In the genomic region with DNA sequence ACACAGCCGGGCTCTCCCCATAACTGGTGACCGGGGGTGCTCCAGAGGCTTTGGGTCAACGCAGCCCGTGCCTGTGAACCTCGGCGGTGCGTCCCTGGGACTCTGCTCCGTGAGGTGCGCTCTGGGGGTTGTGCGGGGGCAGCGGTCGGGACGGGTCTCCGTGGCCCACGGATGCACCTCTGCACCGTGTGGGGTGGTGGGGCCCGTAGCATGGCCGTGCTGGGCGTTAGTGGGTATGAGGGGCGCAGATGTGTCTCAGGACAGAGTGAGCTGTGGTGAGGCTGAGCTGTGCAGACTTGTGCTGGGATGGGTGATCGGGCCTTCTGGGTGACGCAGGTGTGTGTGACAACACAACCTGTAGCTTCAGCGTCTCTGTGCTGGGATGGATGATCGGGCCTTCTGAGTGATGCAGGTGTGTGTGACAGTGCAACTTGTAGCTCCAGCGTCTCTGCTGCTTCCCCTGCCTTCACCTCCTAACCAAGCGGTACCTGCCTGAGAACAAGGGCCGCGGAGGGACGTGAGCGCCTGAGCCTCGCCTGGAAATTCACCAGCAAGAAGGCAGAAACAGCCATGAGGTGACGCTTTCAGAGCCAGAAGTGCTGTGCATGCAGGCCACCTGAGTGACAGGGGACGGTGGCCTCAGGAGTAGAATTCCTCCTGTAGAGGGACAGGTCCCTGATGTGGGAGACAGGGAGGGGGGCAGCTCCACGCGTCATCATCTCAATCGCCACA, we compare ENCODE assay signal across 8 cellular contexts. TPM values are rescaled to one million over a fixed set of nuclear protein-coding genes. Genes with fewer than 3 reads are reported as not detected.
DNase-seq lines count a peak whose midpoint lies in the region; ATAC-seq and TF ChIP-seq lines count a peak whose summit lies in the region.

No MANE protein-coding gene starts in this region.

- H3K36me3 Mint-ChIP-seq in activated T-cell treated with anti-CD3 and anti-CD28 coated beads, Interleukin-2, amount 50 U/mL, for 4 hours (ENCODE audit: insufficient read depth), result peaks cover 24% of the 10 kb centered on the region

- no peaks in the 10 kb centered on the region for H3K27me3 Mint-ChIP-seq in activated T-cell treated with anti-CD3 and anti-CD28 coated beads, Interleukin-2, amount 50 U/mL, for 4 hours (ENCODE audit: low read depth)

- peak overlapping the region; percentile 75 for H2AFZ ChIP-seq in neuron (ENCODE audit: low read depth, low read length)

- peak; percentile 4 to 5 for ATAC-seq in activated T-cell treated with anti-CD3 and anti-CD28 coated beads, Interleukin-2, amount 50 U/mL, for 4 hours
- ATAC-seq in RWPE2 (ENCODE audit: low read depth) (peak; percentile 19; the same call in 2 of the 3 replicates), GM19023 (IDR thresholded peaks at IDR 0.05; ENCODE audit: unreplicated experiment) (no peak)

- H3K4me1 ChIP-seq in RWPE2 (ENCODE audit: insufficient read depth, poor library complexity, severe bottlenecking), result peaks cover 5% of the 10 kb centered on the region
- peaks cover 0 to 3% of the 10 kb centered on the region in 2 donors for H3K4me1 ChIP-seq in esophagus (ENCODE audit: control insufficient read depth in 2 of 2, insufficient read depth in 2 of 2, low read length in 1 of 2)
- no peaks in the 10 kb centered on the region for H3K4me1 ChIP-seq in neuron (ENCODE audit: insufficient read depth, low read length)

- peaks cover 3% of the 10 kb centered on the region for H3K9me3 Mint-ChIP-seq in activated T-cell treated with anti-CD3 and anti-CD28 coated beads, Interleukin-2, amount 50 U/mL, for 4 hours

- H3K9me3 ChIP-seq in RWPE2 (ENCODE audit: severe bottlenecking), result no peaks in the 10 kb centered on the region
- peaks cover 0 to 5% of the 10 kb centered on the region in 2 donors for H3K9me3 ChIP-seq in esophagus (ENCODE audit: control insufficient read depth in 2 of 2, insufficient read depth in 1 of 2, low read depth in 1 of 2, low read length in 1 of 2)
- H3K9me3 ChIP-seq in neuron (ENCODE audit: low read length), result no peaks in the 10 kb centered on the region

- H3K4me3 Mint-ChIP-seq in activated T-cell treated with anti-CD3 and anti-CD28 coated beads, Interleukin-2, amount 50 U/mL, for 4 hours, result peak overlapping the region; percentile 96

- TF ChIP-seq CTCF in RWPE2 (IDR thresholded peaks at IDR 0.05; ENCODE audit: poor library complexity, severe bottlenecking), result no peak

- no peaks in the 10 kb centered on the region for H3K27me3 ChIP-seq in RWPE2 (ENCODE audit: insufficient read depth, poor library complexity, severe bottlenecking)
- H3K27me3 ChIP-seq in esophagus (ENCODE audit: control insufficient read depth in 1 of 2, insufficient read depth in 2 of 2, low read length in 2 of 2), result no peaks in the 10 kb centered on the region
- no peaks in the 10 kb centered on the region for H3K27me3 ChIP-seq in neuron (ENCODE audit: insufficient read depth, low read length)

- H3K4me3 ChIP-seq in RWPE2 (ENCODE audit: severe bottlenecking), result peak overlapping the region; percentile 55
- peak overlapping the region; percentile 54 to 83 for H3K4me3 ChIP-seq in esophagus (ENCODE audit: low read depth in 1 of 2, low read length in 2 of 2)
- H3K4me3 ChIP-seq in neuron (ENCODE audit: low read length), result peak overlapping the region; percentile 59

- no peak for DNase-seq in activated T-cell treated with anti-CD3 and anti-CD28 coated beads, Interleukin-2, amount 50 U/mL, for 4 hours
- DNase-seq in activated T-cell treated with anti-CD3 and anti-CD28 coated beads, Interleukin-2, amount 50 U/mL, for 1 hour, result no peak
- no peak for DNase-seq in RWPE2 (ENCODE audit: low spot score)
- DNase-seq in EL, result no peak
- DNase-seq in dermis blood vessel endothelial cell, result no peak

- peak overlapping the region; percentile 24 for H3K27ac ChIP-seq in RWPE2 (ENCODE audit: poor library complexity, severe bottlenecking)
- peak overlapping the region; percentile 70 to 81 for H3K27ac ChIP-seq in esophagus (ENCODE audit: low read depth in 2 of 2, low read length in 1 of 2)

- peaks cover 30% of the 10 kb centered on the region for H3K36me3 ChIP-seq in RWPE2 (ENCODE audit: low read depth)
- no peaks in the 10 kb centered on the region for H3K36me3 ChIP-seq in esophagus (ENCODE audit: control insufficient read depth in 2 of 2, insufficient read depth in 2 of 2, low read length in 1 of 2)
- H3K36me3 ChIP-seq in neuron (ENCODE audit: insufficient read depth, low read length), result peaks cover 10% of the 10 kb centered on the region

- H3K4me1 Mint-ChIP-seq in activated T-cell treated with anti-CD3 and anti-CD28 coated beads, Interleukin-2, amount 50 U/mL, for 4 hours (ENCODE audit: low read depth), result peaks cover 31% of the 10 kb centered on the region

- WGBS in esophagus, 2 donors, result 50 to 62% methylated on average over 36 of the region's 36 CpGs

RNA-seq across cellular contexts. Expression of a gene that starts 0.6 kb away (rescaled TPM):
- total RNA-seq in activated T-cell treated with anti-CD3 and anti-CD28 coated beads, Interleukin-2, amount 50 U/mL, for 4 hours, result 10 to 100 TPM; 15.4 to 17.6 (median 15.7) TPM
- polyA plus RNA-seq in esophagus, result 1 to 10 TPM; 4.7 to 6.1 TPM
- total RNA-seq in dermis blood vessel endothelial cell, result 9.0 and 14.3 TPM in 2 replicates
